ENCODE assay signal across 28 cellular contexts in the genomic region with DNA sequence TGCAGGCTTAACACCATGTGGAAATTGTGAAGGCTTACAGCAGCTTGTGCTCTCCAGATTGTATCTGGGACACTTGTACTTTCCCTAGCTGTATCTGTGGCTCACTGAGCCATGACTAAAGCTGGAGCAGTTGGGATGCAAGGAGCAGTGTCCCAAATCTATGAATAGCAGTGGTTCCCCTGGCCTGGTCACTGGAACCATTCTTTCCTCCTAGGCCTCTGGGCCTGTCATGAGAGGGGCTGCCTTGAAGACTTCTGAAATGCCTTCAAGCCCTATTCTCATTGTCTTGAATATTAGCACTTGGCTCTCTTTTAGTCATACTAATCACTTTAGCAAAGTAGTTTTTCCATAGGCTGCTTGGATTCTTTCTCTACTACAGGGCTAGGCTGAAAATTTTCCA.
A peak's percentile ranks its signal among the peaks of the same experiment; 100 is the strongest.
DNase-seq lines count a peak whose midpoint lies in the region; ATAC-seq, FAIRE-seq and TF ChIP-seq lines count a peak whose summit lies in the region.
"Had no signal": no experiment of that assay in that cellular context is flagged by ENCODE, and none has a peak within 500 bp of the region (broad histone marks: within the 10 kb centered on the region; RNA-seq: fewer than 3 reads in every experiment).

No MANE protein-coding gene starts in this region.

- H3K9ac ChIP-seq in K562 (ENCODE audit: insufficient read depth in 1 of 2, low read depth in 2 of 2, low read length in 2 of 2) (no peak overlapping the region), mesendoderm (ENCODE audit: low read length) (no peak overlapping the region), MM.1S (ENCODE audit: low read length) (no peak overlapping the region)
- H3K9ac ChIP-seq: BLaER1 treated with 17β-estradiol and CSF1 and Interleukin-3, amounts not matched to agents 10 nM and 100 nM had no signal

- no peaks in the 10 kb centered on the region for H4K20me1 ChIP-seq in GM23338 (replicated peaks; ENCODE audit: insufficient read depth)
- no peaks in the 10 kb centered on the region for H4K20me1 ChIP-seq in K562 (replicated peaks; ENCODE audit: control insufficient read depth, insufficient read depth, low read length)
- no peaks in the 10 kb centered on the region for H4K20me1 ChIP-seq in MM.1S (ENCODE audit: insufficient read depth, low read length)
- H4K20me1 ChIP-seq: BLaER1 treated with 17β-estradiol and CSF1 and Interleukin-3, amounts not matched to agents 10 nM and 100 nM had no signal

- no peaks in the 10 kb centered on the region for H3K27me3 ChIP-seq in GM23338 (ENCODE audit: insufficient read depth)
- H3K27me3 ChIP-seq in K562 (ENCODE audit: control insufficient read depth in 2 of 2, insufficient read depth in 2 of 2, low read length in 2 of 2) = no peaks in the 10 kb centered on the region
- H3K27me3 ChIP-seq in mesendoderm (ENCODE audit: insufficient read depth, low read length, poor library complexity) = no peaks in the 10 kb centered on the region
- no peaks in the 10 kb centered on the region for H3K27me3 ChIP-seq in MM.1S (replicated peaks; ENCODE audit: insufficient read depth, low read length)
- H3K27me3 ChIP-seq: BLaER1 treated with 17β-estradiol and CSF1 and Interleukin-3, amounts not matched to agents 10 nM and 100 nM had no signal

- H2BK120ac ChIP-seq in mesendoderm (ENCODE audit: low read depth, low read length) = no peak overlapping the region

- H4K5ac ChIP-seq in mesendoderm (ENCODE audit: low read length) = no peak overlapping the region

- CTCF ChIA-PET in A549 (lab: Yijun Ruan, JAX) (interaction anchor here (0.9 kb wide), 1 partner anchor 21 kb away, joined by 3 read pairs; no protein-coding TSS in a partner anchor), K562 (lab: Yijun Ruan, JAX; ENCODE audit: low intra/inter-chr PET ratio) (no interaction called here)

- H2AK5ac ChIP-seq in mesendoderm (ENCODE audit: low read length) = no peak overlapping the region

- H3K9me1 ChIP-seq in K562 (ENCODE audit: control insufficient read depth, insufficient read depth, low read length) = no peaks in the 10 kb centered on the region

- H3K4me3 Mint-ChIP-seq in GM23338 = no peak overlapping the region
- no peak overlapping the region for H3K4me3 Mint-ChIP-seq in activated naive CD8-positive, alpha-beta T cell treated with anti-CD3 and anti-CD28 coated beads for 36 hours
- H3K4me3 Mint-ChIP-seq: B cell; CD4-positive, alpha-beta T cell; CD8-positive, alpha-beta T cell had no signal

- TF ChIP-seq EP300 in A549 (IDR thresholded peaks at IDR 0.05) (no peak), K562 (IDR thresholded peaks at IDR 0.05; ENCODE audit: low read length) (no peak)

- no peak overlapping the region for H3K27ac Mint-ChIP-seq in GM23338
- no peak overlapping the region for H3K27ac Mint-ChIP-seq in activated naive CD8-positive, alpha-beta T cell treated with anti-CD3 and anti-CD28 coated beads for 36 hours
- H3K27ac Mint-ChIP-seq: B cell; CD4-positive, alpha-beta T cell; CD8-positive, alpha-beta T cell had no signal

- H3K9me3 Mint-ChIP-seq in GM23338 = peaks cover 35% of the 10 kb centered on the region
- H3K9me3 Mint-ChIP-seq in activated naive CD8-positive, alpha-beta T cell treated with anti-CD3 and anti-CD28 coated beads for 36 hours = peaks cover 10% of the 10 kb centered on the region

- ATAC-seq in A549 = no peak
- ATAC-seq in GM23338 = no peak
- ATAC-seq in K562 = no peak
- ATAC-seq: CD8-positive, alpha-beta T cell; GM12878 had no signal

- H2AFZ ChIP-seq in GM23338 (no peak overlapping the region), K562 (ENCODE audit: low read depth, low read length) (no peak overlapping the region), MM.1S (ENCODE audit: low read length) (no peak overlapping the region)

- no peak overlapping the region for H3K18ac ChIP-seq in mesendoderm (ENCODE audit: low read length)

- POLR2A ChIA-PET in A549 (lab: Yijun Ruan, JAX) = no interaction called here
- POLR2A ChIA-PET in K562 (lab: Yijun Ruan, JAX) = no interaction called here

- no peak overlapping the region for H3K56ac ChIP-seq in mesendoderm (ENCODE audit: low read length)

- H3K79me2 ChIP-seq in GM23338 (replicated peaks; ENCODE audit: insufficient read depth) (no peaks in the 10 kb centered on the region), K562 (ENCODE audit: control insufficient read depth, insufficient read depth, low read length) (no peaks in the 10 kb centered on the region), mesendoderm (ENCODE audit: control insufficient read depth, insufficient read depth, low read length) (no peaks in the 10 kb centered on the region), MM.1S (ENCODE audit: low read length) (no peaks in the 10 kb centered on the region)

- no peak overlapping the region for H2BK15ac ChIP-seq in mesendoderm (replicated peaks; ENCODE audit: low read depth)

- H3K27ac ChIP-seq in A549 = no peak overlapping the region
- no peak overlapping the region for H3K27ac ChIP-seq in GM23338 (ENCODE audit: low read depth)
- H3K27ac ChIP-seq in K562 (ENCODE audit: extremely low read depth, low read depth, low read length) = no peak overlapping the region
- no peak overlapping the region for H3K27ac ChIP-seq in mesendoderm (ENCODE audit: low read depth, low read length)
- H3K27ac ChIP-seq in MM.1S (ENCODE audit: low read length) = no peak overlapping the region
- H3K27ac ChIP-seq: BLaER1 treated with 17β-estradiol and CSF1 and Interleukin-3, amounts not matched to agents 10 nM and 100 nM; C4-2B had no signal

- no peak overlapping the region for H3K23ac ChIP-seq in mesendoderm (ENCODE audit: low read length)

- TF ChIP-seq CTCF in A549 (IDR thresholded peaks at IDR 0.05) (no peak), GM23338 (conservative IDR thresholded peaks at IDR 0.05; ENCODE audit: low read depth in 2 of 2) (no peak), K562 (IDR thresholded peaks at IDR 0.05 in 2 of 3, conservative IDR thresholded peaks at IDR 0.05 in 1 of 3; ENCODE audit: insufficient read depth in 2 of 3, low read depth in 1 of 3, low read length in 3 of 3) (no peak), MM.1S (IDR thresholded peaks at IDR 0.05; ENCODE audit: low read length) (no peak)

- no peak overlapping the region for H3K4ac ChIP-seq in mesendoderm (ENCODE audit: low read depth, low read length)

- DNase-seq in A549 (ENCODE audit: low read depth in 1 of 2, low spot score in 1 of 2) (no peak), GM23338 (ENCODE audit: low spot score) (peak; percentile 1), K562 (ENCODE audit: extremely low read depth in 1 of 4, low spot score in 3 of 4) (no peak), mesendoderm (peak; percentile 10), MM.1S (no peak), GM19238 (ENCODE audit: insufficient read length, low spot score) (no peak)
- DNase-seq in activated naive CD8-positive, alpha-beta T cell treated with anti-CD3 and anti-CD28 coated beads for 36 hours = no peak
- DNase-seq: 8988T; AML-193; Caco-2; Calu3; CD4-positive, alpha-beta T cell; CD8-positive, alpha-beta T cell; DMS153; DMS53; DMS79; DND-41; EL; GDM1 had no signal

- no peaks in the 10 kb centered on the region for H3K79me1 ChIP-seq in mesendoderm (ENCODE audit: low read length)

- TF ChIP-seq RAD21 in A549 (conservative IDR thresholded peaks at IDR 0.05 in 1 of 2, IDR thresholded peaks at IDR 0.05 in 1 of 2) = no peak
- no peak for TF ChIP-seq RAD21 in K562 (CRISPR knock-in tag; conservative IDR thresholded peaks at IDR 0.05 in 1 of 2, IDR thresholded peaks at IDR 0.05 in 1 of 2)

- peaks cover 5% of the 10 kb centered on the region; the same call in 1 of the 2 replicates for H3K36me3 ChIP-seq in GM23338 (ENCODE audit: insufficient read depth)
- no peaks in the 10 kb centered on the region for H3K36me3 ChIP-seq in K562 (ENCODE audit: control insufficient read depth, insufficient read depth, low read length)
- no peaks in the 10 kb centered on the region for H3K36me3 ChIP-seq in mesendoderm (ENCODE audit: control insufficient read depth, insufficient read depth, low read length)
- no peaks in the 10 kb centered on the region for H3K36me3 ChIP-seq in MM.1S (replicated peaks; ENCODE audit: insufficient read depth, low read length)
- H3K36me3 ChIP-seq: BLaER1 treated with 17β-estradiol and CSF1 and Interleukin-3, amounts not matched to agents 10 nM and 100 nM had no signal

- in situ Hi-C loops in K562 (cut with MboI) = no loop called here

- intact Hi-C loops in K562 (cut with micrococcal nuclease) = no loop called here

- no peak overlapping the region for H2BK5ac ChIP-seq in mesendoderm (ENCODE audit: low read length)

- H3F3A ChIP-seq in GM23338 (replicated peaks; ENCODE audit: low read depth) = no peaks in the 10 kb centered on the region
- H3F3A ChIP-seq in MM.1S (ENCODE audit: insufficient read depth, low read length) = no peaks in the 10 kb centered on the region

- no peaks in the 10 kb centered on the region for H3K27me3 Mint-ChIP-seq in GM23338 (ENCODE audit: insufficient read depth, low read depth, poor library complexity)
- H3K27me3 Mint-ChIP-seq in activated naive CD8-positive, alpha-beta T cell treated with anti-CD3 and anti-CD28 coated beads for 36 hours = no peaks in the 10 kb centered on the region
- H3K27me3 Mint-ChIP-seq: B cell; CD4-positive, alpha-beta T cell had no signal

- peaks cover 26% of the 10 kb centered on the region for H3K36me3 Mint-ChIP-seq in GM23338 (ENCODE audit: low read depth)
- H3K36me3 Mint-ChIP-seq in activated naive CD8-positive, alpha-beta T cell treated with anti-CD3 and anti-CD28 coated beads for 36 hours = peaks cover 2% of the 10 kb centered on the region
- H3K36me3 Mint-ChIP-seq: CD8-positive, alpha-beta T cell had no signal

- no peak for FAIRE-seq in A549 (lab: Jason Lieb, UNC)
- FAIRE-seq in K562 (lab: Jason Lieb, UNC) = no peak
- FAIRE-seq: A204.1, D721Med, GM12878, GM12892, GM18507, GM19239 had no signal

- no peak for TF ChIP-seq POLR2A in A549 (IDR thresholded peaks at IDR 0.05; ENCODE audit: low read length)
- TF ChIP-seq POLR2A in K562 (conservative IDR thresholded peaks at IDR 0.05) = no peak

- H3K4me1 ChIP-seq in A549 (no peaks in the 10 kb centered on the region), GM23338 (ENCODE audit: insufficient read depth) (no peaks in the 10 kb centered on the region), K562 (replicated peaks in 1 of 2; ENCODE audit: control insufficient read depth in 2 of 2, insufficient read depth in 2 of 2, low read length in 2 of 2) (no peaks in the 10 kb centered on the region), mesendoderm (ENCODE audit: control insufficient read depth, low read depth, low read length) (no peaks in the 10 kb centered on the region), MM.1S (ENCODE audit: low read length) (no peaks in the 10 kb centered on the region)
- H3K4me1 ChIP-seq: BLaER1 treated with 17β-estradiol and CSF1 and Interleukin-3, amounts not matched to agents 10 nM and 100 nM; Caco-2 had no signal

- H4K8ac ChIP-seq in mesendoderm (ENCODE audit: low read depth, low read length) = no peak overlapping the region

- no TSS peak for BruUV-seq in K562 (replicated peaks; lab: Mats Ljungman, UMichigan)

- 0 out of 2 replicates have a peak, but pooled peaks cover 4% of the 10 kb centered on the region for H3K9me2 ChIP-seq in GM23338 (ENCODE audit: insufficient read depth)
- no peaks in the 10 kb centered on the region for H3K9me2 ChIP-seq in MM.1S (replicated peaks; ENCODE audit: insufficient read depth, low read length)

- H3K4me3 ChIP-seq in A549 = no peak overlapping the region
- no peak overlapping the region for H3K4me3 ChIP-seq in GM23338
- H3K4me3 ChIP-seq in K562 = no peak overlapping the region
- no peak overlapping the region for H3K4me3 ChIP-seq in mesendoderm (ENCODE audit: low read length)
- no peak overlapping the region for H3K4me3 ChIP-seq in MM.1S (ENCODE audit: low read length)
- H3K4me3 ChIP-seq: BLaER1 treated with 17β-estradiol and CSF1 and Interleukin-3, amounts not matched to agents 10 nM and 100 nM; GM12878 had no signal

- H3K9me3 ChIP-seq in A549 (peaks cover 12% of the 10 kb centered on the region; the same call in 2 of the 3 replicates), K562 (replicated peaks; ENCODE audit: control insufficient read depth, insufficient read depth, low read depth, low read length) (0 out of 2 replicates have a peak, but pooled peaks cover 2% of the 10 kb centered on the region), MM.1S (replicated peaks; ENCODE audit: insufficient read depth, low read length) (no peaks in the 10 kb centered on the region)

- no peaks in the 10 kb centered on the region for H3K4me1 Mint-ChIP-seq in GM23338
- no peaks in the 10 kb centered on the region for H3K4me1 Mint-ChIP-seq in activated naive CD8-positive, alpha-beta T cell treated with anti-CD3 and anti-CD28 coated beads for 36 hours
- H3K4me1 Mint-ChIP-seq: B cell had no signal

- H3K4me2 ChIP-seq in A549 (no peak overlapping the region), GM23338 (no peak overlapping the region), K562 (ENCODE audit: insufficient read depth, low read length) (no peak overlapping the region), mesendoderm (ENCODE audit: low read length) (no peak overlapping the region), MM.1S (ENCODE audit: low read depth, low read length) (no peak overlapping the region)
- H3K4me2 ChIP-seq: BLaER1 treated with 17β-estradiol and CSF1 and Interleukin-3, amounts not matched to agents 10 nM and 100 nM had no signal

Comparison
In these comparisons a context has a peak if more than half of its experiments do, and no peak if none do; other contexts are left out.
1. DNase-seq: peak in GM23338 (single experiment) and mesendoderm (single experiment); none in A549 (0 of 2), K562 (0 of 4), activated naive CD8-positive, alpha-beta T cell treated with anti-CD3 and anti-CD28 coated beads for 36 hours (single experiment), MM.1S (single experiment) and GM19238 (single experiment).